ENCODE assay signal across 1 cellular context in genomic region chr20:20710847-20711315, GRCh38.
TF ChIP-seq lines count a peak whose summit lies in the region.

No MANE protein-coding gene starts in this region.

TF ChIP-seq in HepG2, 621 proteins besides CTCF, POLR2A, EP300 and RAD21 (continued from another document and continues in another):
- TF ChIP-seq ZNF18 (CRISPR knock-in tag; IDR thresholded peaks at IDR 0.05; ENCODE audit: insufficient replicate concordance) (peak; percentile 79), AKAP8 (CRISPR knock-in tag; IDR thresholded peaks at IDR 0.05) (no peak), FOXK1 (CRISPR knock-in tag; IDR thresholded peaks at IDR 0.05; ENCODE audit: borderline replicate concordance, low read depth) (peak; percentile 84; the same call in 1 of the 2 replicates), ZNF569 (CRISPR knock-in tag; IDR thresholded peaks at IDR 0.05; ENCODE audit: borderline replicate concordance) (no peak), ZNF329 (CRISPR knock-in tag; IDR thresholded peaks at IDR 0.05; ENCODE audit: low read depth) (no peak), ZBTB26 (CRISPR knock-in tag; IDR thresholded peaks at IDR 0.05; ENCODE audit: borderline replicate concordance) (no peak), CEBPZ (IDR thresholded peaks at IDR 0.05; ENCODE audit: low read length) (no peak), HMGA1 (CRISPR knock-in tag; conservative IDR thresholded peaks at IDR 0.05) (no peak), ZNF629 (CRISPR knock-in tag; conservative IDR thresholded peaks at IDR 0.05) (no peak), ESRRA (CRISPR knock-in tag; IDR thresholded peaks at IDR 0.05; ENCODE audit: low read depth) (no peak), ZFP1 (CRISPR knock-in tag; IDR thresholded peaks at IDR 0.05) (peak; percentile 69; the same call in 1 of the 2 replicates), ZNF883 (CRISPR knock-in tag; IDR thresholded peaks at IDR 0.05; ENCODE audit: not compliant biosample characterization) (no peak), PBX3 (CRISPR knock-in tag; IDR thresholded peaks at IDR 0.05; ENCODE audit: borderline replicate concordance) (no peak), NFKB2 (CRISPR knock-in tag; IDR thresholded peaks at IDR 0.05; ENCODE audit: borderline replicate concordance) (no peak), ZNF17 (CRISPR knock-in tag; IDR thresholded peaks at IDR 0.05) (no peak), SATB2 (CRISPR knock-in tag; IDR thresholded peaks at IDR 0.05) (no peak), MIER3 (CRISPR knock-in tag; IDR thresholded peaks at IDR 0.05; ENCODE audit: borderline replicate concordance) (peak; percentile 57; the same call in 1 of the 2 replicates), ZNF101 (CRISPR knock-in tag; IDR thresholded peaks at IDR 0.05; ENCODE audit: borderline replicate concordance, low read depth) (no peak), CEBPB (IDR thresholded peaks at IDR 0.05; ENCODE audit: borderline replicate concordance, low read depth, low read length) (peak; percentile 100), IKZF4 (CRISPR knock-in tag; IDR thresholded peaks at IDR 0.05; ENCODE audit: borderline replicate concordance, low read depth, not compliant biosample characterization) (no peak), CREM (IDR thresholded peaks at IDR 0.05) (peak; percentile 54), CREM (CRISPR knock-in tag; IDR thresholded peaks at IDR 0.05) (no peak), ZNF3 (CRISPR knock-in tag; IDR thresholded peaks at IDR 0.05) (no peak), SKIL (CRISPR knock-in tag; IDR thresholded peaks at IDR 0.05; ENCODE audit: borderline replicate concordance) (no peak), TGIF2 (CRISPR knock-in tag; IDR thresholded peaks at IDR 0.05) (no peak; the same call in 1 of the 2 replicates), MYC (CRISPR knock-in tag; IDR thresholded peaks at IDR 0.05; ENCODE audit: borderline replicate concordance) (0 out of 2 replicates have a peak, but pooled peaks have one; percentile 1), ETV6 (CRISPR knock-in tag; conservative IDR thresholded peaks at IDR 0.05) (no peak), ZNF343 (CRISPR knock-in tag; IDR thresholded peaks at IDR 0.05) (no peak), NR2F6 (IDR thresholded peaks at IDR 0.05) (peak; percentile 5; the same call in 1 of the 2 replicates), NR2F6 (CRISPR knock-in tag; IDR thresholded peaks at IDR 0.05) (peak; percentile 74), MXD4 (CRISPR knock-in tag; IDR thresholded peaks at IDR 0.05) (peak; percentile 62; the same call in 1 of the 2 replicates), ZNF672 (CRISPR knock-in tag; IDR thresholded peaks at IDR 0.05) (no peak), ZNF362 (CRISPR knock-in tag; IDR thresholded peaks at IDR 0.05; ENCODE audit: borderline replicate concordance) (no peak), SAFB2 (CRISPR knock-in tag; IDR thresholded peaks at IDR 0.05; ENCODE audit: borderline replicate concordance, low read depth) (no peak), MZF1 (CRISPR knock-in tag; IDR thresholded peaks at IDR 0.05; ENCODE audit: borderline replicate concordance) (no peak), ZNF180 (CRISPR knock-in tag; IDR thresholded peaks at IDR 0.05; ENCODE audit: borderline replicate concordance, low read depth) (no peak), ELF1 (CRISPR knock-in tag; IDR thresholded peaks at IDR 0.05) (peak; percentile 87), NCOA1 (CRISPR knock-in tag; IDR thresholded peaks at IDR 0.05) (no peak), ZFY (CRISPR knock-in tag; IDR thresholded peaks at IDR 0.05) (no peak), ZBTB7A (CRISPR knock-in tag; IDR thresholded peaks at IDR 0.05) (no peak), ZNF788 (CRISPR knock-in tag; IDR thresholded peaks at IDR 0.05; ENCODE audit: borderline replicate concordance) (no peak), ZNF230 (CRISPR knock-in tag; IDR thresholded peaks at IDR 0.05) (no peak), ZBTB20 (CRISPR knock-in tag; IDR thresholded peaks at IDR 0.05; ENCODE audit: borderline replicate concordance, low read depth) (peak; percentile 69; the same call in 1 of the 2 replicates), ZNF678 (CRISPR knock-in tag; IDR thresholded peaks at IDR 0.05) (no peak), THYN1 (CRISPR knock-in tag; IDR thresholded peaks at IDR 0.05; ENCODE audit: borderline replicate concordance, low read depth) (0 out of 2 replicates have a peak, but pooled peaks have one; percentile 37), SRF (IDR thresholded peaks at IDR 0.05; ENCODE audit: low read depth, low read length) (peak; percentile 39; the same call in 1 of the 2 replicates), HNRNPK (IDR thresholded peaks at IDR 0.05; ENCODE audit: low read depth, low read length, poor library complexity, severe bottlenecking) (no peak), RORA (CRISPR knock-in tag; IDR thresholded peaks at IDR 0.05) (no peak), CCDC6 (CRISPR knock-in tag; IDR thresholded peaks at IDR 0.05) (0 out of 2 replicates have a peak, but pooled peaks have one; percentile 45), ZNF512B (CRISPR knock-in tag; IDR thresholded peaks at IDR 0.05; ENCODE audit: borderline replicate concordance) (peak; percentile 85; the same call in 1 of the 2 replicates), ZFAT (CRISPR knock-in tag; conservative IDR thresholded peaks at IDR 0.05) (no peak), YEATS2 (CRISPR knock-in tag; IDR thresholded peaks at IDR 0.05; ENCODE audit: borderline replicate concordance) (peak; percentile 65; the same call in 1 of the 2 replicates), ZNF879 (CRISPR knock-in tag; IDR thresholded peaks at IDR 0.05) (no peak), GATAD2A (CRISPR knock-in tag; IDR thresholded peaks at IDR 0.05) (peak; percentile 95), FUBP1 (CRISPR knock-in tag; IDR thresholded peaks at IDR 0.05; ENCODE audit: borderline replicate concordance) (no peak), ZNF333 (CRISPR knock-in tag; IDR thresholded peaks at IDR 0.05; ENCODE audit: borderline replicate concordance) (no peak), ZNF580 (CRISPR knock-in tag; IDR thresholded peaks at IDR 0.05; ENCODE audit: borderline replicate concordance, low read depth) (0 out of 2 replicates have a peak, but pooled peaks have one; percentile 50), EED (CRISPR knock-in tag; IDR thresholded peaks at IDR 0.05) (no peak)
